In the genomic region with DNA sequence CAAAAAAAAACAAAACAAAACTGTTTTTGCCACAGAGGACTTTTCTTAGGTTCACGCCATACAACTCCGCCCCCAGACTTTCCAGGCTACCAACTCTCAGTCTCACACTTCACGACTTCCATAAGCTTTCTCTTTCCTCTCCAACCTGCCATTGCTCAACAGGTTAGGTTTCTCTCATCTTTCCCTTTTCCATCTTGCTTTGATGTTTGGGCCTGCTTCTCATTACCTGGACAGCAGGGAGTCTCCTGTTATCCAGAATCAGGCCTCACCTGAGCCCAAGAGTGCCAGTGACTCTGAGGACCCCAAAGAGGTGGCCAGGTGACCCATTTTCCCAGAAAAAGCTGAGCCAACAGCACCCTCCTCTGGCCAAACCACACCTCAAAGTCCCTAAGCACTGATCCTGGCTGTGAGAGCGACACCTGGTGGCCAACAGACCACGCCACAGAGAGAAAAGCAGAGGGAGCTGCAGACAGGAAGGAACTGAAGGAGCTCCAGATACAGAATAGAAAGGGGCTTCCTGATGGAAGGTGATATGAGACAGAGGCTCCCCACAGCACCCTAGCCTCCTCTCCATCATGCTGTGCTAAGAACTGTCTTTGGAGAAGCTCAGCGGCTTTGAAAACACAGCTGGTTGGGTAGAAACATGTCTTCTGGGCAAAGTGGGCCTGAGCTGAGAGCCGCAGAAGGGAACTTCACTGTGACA, we compare ENCODE assay signal across 8 cellular contexts. TPM values are rescaled to one million over a fixed set of nuclear protein-coding genes. Genes with fewer than 3 reads are reported as not detected.
DNase-seq lines count a peak whose midpoint lies in the region; ATAC-seq and TF ChIP-seq lines count a peak whose summit lies in the region.

No MANE protein-coding gene starts in this region.

- no peaks in the 10 kb centered on the region for H3K36me3 ChIP-seq in colonic mucosa

- H3K9me3 ChIP-seq in colonic mucosa = no peaks in the 10 kb centered on the region

- no peak overlapping the region for H3K27ac Mint-ChIP-seq in activated CD4-positive, alpha-beta T cell treated with anti-CD3 and anti-CD28 coated beads for 36 hours

- no peaks in the 10 kb centered on the region for H3K27me3 ChIP-seq in colonic mucosa

- no peak overlapping the region for H3K4me3 ChIP-seq in AG09309 (ENCODE audit: control insufficient read depth, low read depth, low read length)
- H3K4me3 ChIP-seq in colonic mucosa = no peak overlapping the region

- H3K36me3 Mint-ChIP-seq in activated CD4-positive, alpha-beta T cell treated with anti-CD3 and anti-CD28 coated beads for 36 hours (ENCODE audit: low read depth) = peaks cover 21% of the 10 kb centered on the region

- no peak overlapping the region for H3K4me3 Mint-ChIP-seq in activated CD4-positive, alpha-beta T cell treated with anti-CD3 and anti-CD28 coated beads for 36 hours

- TF ChIP-seq CTCF in AG09309 (IDR thresholded peaks at IDR 0.05; ENCODE audit: control insufficient read depth, insufficient read depth, low read depth, low read length, missing control alignments) = peak; percentile 100
- peak; percentile 100 for TF ChIP-seq CTCF in GM20000 (IDR thresholded peaks at IDR 0.05; ENCODE audit: extremely low read depth, missing control alignments)
- TF ChIP-seq CTCF in colonic mucosa (IDR thresholded peaks at IDR 0.05) = peak; percentile 100

- intact Hi-C loops in activated CD4-positive, alpha-beta T cell treated with anti-CD3 and anti-CD28 coated beads for 36 hours (cut with DNase I, micrococcal nuclease) = loop anchor here (1.0 to 2.0 kb wide), 7 partner anchors 35 to 247 kb away; a partner anchor contains a TSS
- intact Hi-C loops in colonic mucosa (cut with DNase I) = loop anchor here (2.0 to 5.0 kb wide), 3 partner anchors 35 to 244 kb away; no protein-coding TSS in a partner anchor

- DNase-seq in AG09309 (ENCODE audit: low read depth) (peak; percentile 32), GM20000 (ENCODE audit: low spot score) (peak; percentile 88), NCI-H460 (ENCODE audit: extremely low read depth, low read depth) (peak; percentile 80), colonic mucosa (peak; percentile 92), left kidney (ENCODE audit: low read depth, low spot score) (peak; percentile 94)
- peak; percentile 92 for DNase-seq in activated CD4-positive, alpha-beta T cell treated with anti-CD3 and anti-CD28 coated beads for 36 hours
- peak; percentile 78 for DNase-seq in stimulated activated CD4-positive, alpha-beta T cell treated with anti-CD3 and anti-CD28 coated beads, Interleukin-2, amount 100 ng/mL, for 4 hours (ENCODE audit: low read depth)

- H3K9me3 Mint-ChIP-seq in activated CD4-positive, alpha-beta T cell treated with anti-CD3 and anti-CD28 coated beads for 36 hours (ENCODE audit: low read depth) = no peaks in the 10 kb centered on the region

- POLR2A ChIA-PET in activated CD4-positive, alpha-beta T cell treated with anti-CD3 and anti-CD28 coated beads for 36 hours (lab: Charles Lee) = interaction anchor here (0.6 to 1.7 kb wide), 10 partner anchors 11 to 200 kb away, joined by 3 to 7 read pairs (median 4); a partner anchor contains a TSS

- H3K4me1 Mint-ChIP-seq in activated CD4-positive, alpha-beta T cell treated with anti-CD3 and anti-CD28 coated beads for 36 hours = peaks cover 21% of the 10 kb centered on the region

- H3K4me1 ChIP-seq in colonic mucosa = peaks cover 30% of the 10 kb centered on the region

- ATAC-seq in activated CD4-positive, alpha-beta T cell treated with anti-CD3 and anti-CD28 coated beads for 36 hours = peak; percentile 48
- ATAC-seq in GM18517 (IDR thresholded peaks at IDR 0.05; ENCODE audit: unreplicated experiment) = no peak

- CTCF ChIA-PET in activated CD4-positive, alpha-beta T cell treated with anti-CD3 and anti-CD28 coated beads for 36 hours (lab: Charles Lee) = interaction anchor here (0.6 to 6.2 kb wide), 87 partner anchors 9 to 621 kb away, joined by 3 to 165 read pairs (median 5); a partner anchor contains a TSS

- H3K9ac ChIP-seq in colonic mucosa (ENCODE audit: low read depth in 2 of 2, low read length in 2 of 2) = no peak overlapping the region

- no peaks in the 10 kb centered on the region for H3K27me3 Mint-ChIP-seq in activated CD4-positive, alpha-beta T cell treated with anti-CD3 and anti-CD28 coated beads for 36 hours

- no peak overlapping the region for H3K27ac ChIP-seq in colonic mucosa

RNA-seq across cellular contexts. Expression of a gene that starts 4.0 kb away (rescaled TPM):
- 16.2 and 20.5 TPM in 2 replicates for total RNA-seq in NCI-H460 (2014; rRNA removed; shearing (Covaris generic))
- 29.3 and 33.1 TPM in 2 replicates for polyA plus RNA-seq in NCI-H460 (2014; cell fraction: nucleus; rRNA removed)
- total RNA-seq in activated CD4-positive, alpha-beta T cell treated with anti-CD3 and anti-CD28 coated beads for 36 hours = 10 to 100 TPM; 17.5 to 25.0 TPM
- 10 to 100 TPM; 11.8 to 21.5 TPM for total RNA-seq in colonic mucosa

RNA-seq across cellular contexts. Expression of a gene that starts 4.1 kb away (rescaled TPM):
- total RNA-seq in NCI-H460 (2014; rRNA removed; shearing (Covaris generic)) = 392 and 447 TPM in 2 replicates
- 184 and 285 TPM in 2 replicates for polyA plus RNA-seq in NCI-H460 (2014; cell fraction: nucleus; rRNA removed)
- total RNA-seq in activated CD4-positive, alpha-beta T cell treated with anti-CD3 and anti-CD28 coated beads for 36 hours = 100 to 1,000 TPM; 260 to 324 TPM
- 100 to 1,000 TPM; 185 to 259 TPM for total RNA-seq in colonic mucosa

RNA-seq across cellular contexts. Expression of a gene that starts 6.0 kb away (rescaled TPM):
- 4.3 and 5.6 TPM in 2 replicates for total RNA-seq in NCI-H460 (2014; rRNA removed; shearing (Covaris generic))
- polyA plus RNA-seq in NCI-H460 (2014; cell fraction: nucleus; rRNA removed) = 24.1 and 28.2 TPM in 2 replicates
- 1 to 10 TPM; 3.7 to 5.1 TPM for total RNA-seq in activated CD4-positive, alpha-beta T cell treated with anti-CD3 and anti-CD28 coated beads for 36 hours
- 100 to 1,000 TPM in 1 of 2 donors, 10 to 100 TPM in 1; 70.6 to 131 TPM for total RNA-seq in colonic mucosa

RNA-seq across cellular contexts. Expression of a gene that starts 10.6 kb away (rescaled TPM):
- 5.6 and 5.9 TPM in 2 replicates for total RNA-seq in NCI-H460 (2014; rRNA removed; shearing (Covaris generic))
- polyA plus RNA-seq in NCI-H460 (2014; cell fraction: nucleus; rRNA removed) = 17.9 and 19.7 TPM in 2 replicates
- total RNA-seq in activated CD4-positive, alpha-beta T cell treated with anti-CD3 and anti-CD28 coated beads for 36 hours = 10 to 100 TPM; 16.8 to 21.0 TPM
- 1 to 10 TPM; 3.2 to 8.6 TPM for total RNA-seq in colonic mucosa

Comparison
In these comparisons a context has a peak if more than half of its experiments do, and no peak if none do; other contexts are left out.
1. DNase-seq: peak in every context shown above with its lines; median percentile 94 in left kidney; 92 in activated CD4-positive, alpha-beta T cell treated with anti-CD3 and anti-CD28 coated beads for 36 hours; 92 in colonic mucosa; 88 in GM20000; 80 in NCI-H460; 78 in stimulated activated CD4-positive, alpha-beta T cell treated with anti-CD3 and anti-CD28 coated beads, Interleukin-2, amount 100 ng/mL, for 4 hours; 32 in AG09309.
2. RNA of a gene that starts 6.0 kb away (total RNA-seq): 70.6 to 131 TPM in colonic mucosa; 4.3 to 5.6 TPM in NCI-H460 and 3.7 to 5.1 TPM in activated CD4-positive, alpha-beta T cell treated with anti-CD3 and anti-CD28 coated beads for 36 hours; every median in the first group is over 10 times any median in the second.
3. Peak in every context shown above with its lines, with median percentiles within 50 percentile points of each other: CTCF ChIP-seq.